ENCODE assay signal across 21 cellular contexts in genomic region chr17:4634981-4635380, GRCh38. TPM values are rescaled to one million over a fixed set of nuclear protein-coding genes. Genes with fewer than 3 reads are reported as not detected.
DNase-seq lines count a peak whose midpoint lies in the region; ATAC-seq and TF ChIP-seq lines count a peak whose summit lies in the region.
"Had no signal": no experiment of that assay in that cellular context is flagged by ENCODE, and none has a peak within 500 bp of the region (broad histone marks: within the 10 kb centered on the region; RNA-seq: fewer than 3 reads in every experiment).

No MANE protein-coding gene starts in this region.

- H3K36me3 ChIP-seq in MG63 = no peaks in the 10 kb centered on the region
- H3K36me3 ChIP-seq: BE2C had no signal

- peaks cover 0 to 6% (median 0%) of the 10 kb centered on the region in 7 donors for H3K9me3 Mint-ChIP-seq in naive B cell

- peaks cover 41 to 57% (median 50%) of the 10 kb centered on the region in 3 donors for H3K4me1 Mint-ChIP-seq in naive B cell

- DNase-seq in EH (ENCODE audit: low read depth) (peak; percentile 23), MG63 (peak; percentile 34), choroid plexus epithelial cell (ENCODE audit: low read depth) (peak; percentile 15), naive B cell (no peak), NCI-H2107 (lab: John Stamatoyannopoulos, UW) (no peak), RKO (ENCODE audit: low spot score) (no peak), cerebellar cortex (ENCODE audit: low spot score) (no peak)
- DNase-seq: ACHN; BE2C; CD8-positive, alpha-beta memory T cell; NCI-H1092 treated with DMSO at 0.1 percent for 48 hours; NCI-H187 treated with DMSO at 0.1 percent for 48 hours; NCI-H2171; NCI-H446 treated with DMSO at 0.1 percent for 48 hours; NCI-H774; SHP77 treated with DMSO at 0.1 percent for 48 hours; SW 1271 had no signal

- peaks cover 0 to 10% of the 10 kb centered on the region in 2 donors for H3K36me3 Mint-ChIP-seq in naive B cell
- H3K36me3 Mint-ChIP-seq: CD8-positive, alpha-beta memory T cell had no signal

- peaks cover 15 to 21% (median 18%) of the 10 kb centered on the region in 3 donors for H3K27me3 Mint-ChIP-seq in naive B cell

- no peak for TF ChIP-seq CTCF in choroid plexus epithelial cell (conservative IDR thresholded peaks at IDR 0.05; ENCODE audit: low read depth, low read length)

- H3K4me3 ChIP-seq in MG63 (no peak overlapping the region), choroid plexus epithelial cell (ENCODE audit: low read depth, low read length) (no peak overlapping the region)

- H3K9me3 ChIP-seq in MG63 = no peaks in the 10 kb centered on the region
- H3K9me3 ChIP-seq: BE2C had no signal

- no peak overlapping the region for H3K27ac Mint-ChIP-seq in naive B cell
- H3K27ac Mint-ChIP-seq: CD8-positive, alpha-beta memory T cell had no signal

- H3K4me3 Mint-ChIP-seq in naive B cell = peak overlapping the region in 5 of 8 donors; percentile 29 to 90 (median 78)
- H3K4me3 Mint-ChIP-seq: CD8-positive, alpha-beta memory T cell had no signal

- no peaks in the 10 kb centered on the region for H3K27me3 ChIP-seq in MG63

- ATAC-seq in naive B cell (ENCODE audit: low read depth in 2 of 2) (no peak), HG03442 (IDR thresholded peaks at IDR 0.05; ENCODE audit: unreplicated experiment) (no peak)

RNA-seq across cellular contexts. Expression of gene ALOX15, which starts 6.5 kb away (rescaled TPM):
- not detected in 2 replicates for total RNA-seq in MG63 (2014; rRNA removed; shearing (Covaris generic); ENCODE audit: low replicate concordance)
- polyA plus RNA-seq in naive B cell (ENCODE audit: low read depth in 6 of 6) = under 1 TPM in 1 of 6 donors, not detected in 5; 0.09 TPM
- total RNA-seq: CD8-positive, alpha-beta memory T cell; Daoy; H4; LHCN-M2 had no signal
- polyA plus RNA-seq: CD8-positive, alpha-beta memory T cell had no signal

RNA-seq across cellular contexts. Expression of gene SMTNL2, which starts 50.7 kb away (rescaled TPM):
- total RNA-seq in MG63 (2014; rRNA removed; shearing (Covaris generic); ENCODE audit: low replicate concordance) = not detected in 2 replicates
- polyA plus RNA-seq in naive B cell (ENCODE audit: low read depth in 6 of 6) = not detected
- total RNA-seq: CD8-positive, alpha-beta memory T cell; Daoy; LHCN-M2 had no signal
- polyA plus RNA-seq: CD8-positive, alpha-beta memory T cell had no signal

Comparison
In these comparisons a context has a peak if more than half of its experiments do, and no peak if none do; other contexts are left out.
1. DNase-seq: peak in EH (single experiment), MG63 (single experiment) and choroid plexus epithelial cell (single experiment); none in naive B cell (single experiment), NCI-H2107 (single experiment), RKO (single experiment) and cerebellar cortex (single experiment).